17 cellular contexts compared by ENCODE assay signal in the genomic region with DNA sequence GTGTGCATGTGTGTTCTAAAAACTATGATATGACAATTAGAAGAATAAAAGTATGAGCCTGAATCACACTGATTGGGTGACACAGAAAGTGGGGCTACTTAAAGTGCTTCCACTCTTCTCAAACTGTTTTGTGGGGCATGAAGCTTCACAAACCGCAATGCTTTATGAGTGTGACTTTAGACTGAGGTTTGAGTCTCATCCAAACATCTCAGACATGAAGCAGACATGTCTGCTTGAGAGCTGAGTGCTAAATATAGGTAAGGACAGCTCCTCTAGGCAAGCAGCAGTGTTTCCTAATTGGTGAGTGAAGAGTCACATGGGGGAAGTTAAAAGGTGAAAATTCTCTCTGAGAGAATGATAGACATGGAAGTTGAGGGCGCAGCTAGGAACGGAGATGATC.
DNase-seq lines count a peak whose midpoint lies in the region; ATAC-seq and TF ChIP-seq lines count a peak whose summit lies in the region.
"Had no signal": no experiment of that assay in that cellular context is flagged by ENCODE, and none has a peak within 500 bp of the region (broad histone marks: within the 10 kb centered on the region; RNA-seq: fewer than 3 reads in every experiment).

No MANE protein-coding gene starts in this region.

- H3K9me3 Mint-ChIP-seq in GM23338, result no peaks in the 10 kb centered on the region; the same call in 2 of the 3 replicates
- H3K9me3 Mint-ChIP-seq in stimulated activated naive CD8-positive, alpha-beta T cell treated with anti-CD3 and anti-CD28 coated beads, Interleukin-15, amount 100 ng/mL, for 72 hours, result no peaks in the 10 kb centered on the region

- no peaks in the 10 kb centered on the region for H3K79me2 ChIP-seq in GM23338 (replicated peaks; ENCODE audit: insufficient read depth)

- no peaks in the 10 kb centered on the region for H3K9me3 ChIP-seq in right cardiac atrium (ENCODE audit: control insufficient read depth, low read length)
- H3K9me3 ChIP-seq: gastrocnemius medialis, uterus had no signal

- no peak overlapping the region for H3K4me2 ChIP-seq in GM23338

- peaks cover 16% of the 10 kb centered on the region for H3K4me1 ChIP-seq in GM23338 (ENCODE audit: insufficient read depth)
- peaks cover 5% of the 10 kb centered on the region for H3K4me1 ChIP-seq in right cardiac atrium (ENCODE audit: control insufficient read depth, insufficient read depth, low read length)
- H3K4me1 ChIP-seq: gastrocnemius medialis, uterus had no signal

- H2AFZ ChIP-seq in GM23338, result peak overlapping the region; percentile 64; the same call in 1 of the 2 replicates

- H3K36me3 ChIP-seq in GM23338 (ENCODE audit: insufficient read depth), result no peaks in the 10 kb centered on the region
- H3K36me3 ChIP-seq: gastrocnemius medialis, uterus had no signal

- H3K27ac ChIP-seq in GM23338 (ENCODE audit: low read depth), result no peak overlapping the region
- H3K27ac ChIP-seq in right cardiac atrium (ENCODE audit: low read length), result no peak overlapping the region
- H3K27ac ChIP-seq: gastrocnemius medialis, uterus had no signal

- H4K20me1 ChIP-seq in GM23338 (replicated peaks; ENCODE audit: insufficient read depth), result no peaks in the 10 kb centered on the region

- no peaks in the 10 kb centered on the region for H3F3A ChIP-seq in GM23338 (replicated peaks; ENCODE audit: low read depth)

- peak; percentile 47 for DNase-seq in AG09309 (ENCODE audit: low read depth)
- no peak for DNase-seq in GM23338 (ENCODE audit: low spot score)
- DNase-seq in RPMI8226, result peak; percentile 12
- DNase-seq in right cardiac atrium, result no peak
- no peak for DNase-seq in nucleus accumbens (lab: John Stamatoyannopoulos, UW)
- no peak for DNase-seq in SHP77 treated with DMSO at 0.1 percent for 48 hours (lab: John Stamatoyannopoulos, UW)
- DNase-seq in stimulated activated naive CD8-positive, alpha-beta T cell treated with anti-CD3 and anti-CD28 coated beads, Interleukin-15, amount 100 ng/mL, for 72 hours, result no peak
- DNase-seq: activated CD4-positive, alpha-beta T cell treated with anti-CD3 and anti-CD28 coated beads for 48 hours; DND-41; gastrocnemius medialis; H7; islet precursor cell; NCI-H1417; NCI-H510A; stimulated activated CD4-positive, alpha-beta T cell treated with anti-CD3 and anti-CD28 coated beads, Interleukin-2, amount 100 ng/mL, for 48 hours; uterus had no signal

- H3K27ac Mint-ChIP-seq in GM23338, result no peak overlapping the region
- H3K27ac Mint-ChIP-seq in stimulated activated naive CD8-positive, alpha-beta T cell treated with anti-CD3 and anti-CD28 coated beads, Interleukin-15, amount 100 ng/mL, for 72 hours, result no peak overlapping the region

- no peaks in the 10 kb centered on the region for H3K9me2 ChIP-seq in GM23338 (ENCODE audit: insufficient read depth)

- ATAC-seq in GM23338 (no peak), right cardiac atrium (peak; percentile 45 to 64), GM21360 (IDR thresholded peaks at IDR 0.05; ENCODE audit: unreplicated experiment) (no peak)
- no peak for ATAC-seq in stimulated activated naive CD8-positive, alpha-beta T cell treated with anti-CD3 and anti-CD28 coated beads, Interleukin-15, amount 100 ng/mL, for 72 hours
- ATAC-seq: gastrocnemius medialis had no signal

- peaks cover 1% of the 10 kb centered on the region for H3K27me3 Mint-ChIP-seq in GM23338 (ENCODE audit: insufficient read depth, low read depth, poor library complexity)
- H3K27me3 Mint-ChIP-seq in stimulated activated naive CD8-positive, alpha-beta T cell treated with anti-CD3 and anti-CD28 coated beads, Interleukin-15, amount 100 ng/mL, for 72 hours, result no peaks in the 10 kb centered on the region

- H3K4me3 ChIP-seq in AG09309 (ENCODE audit: control insufficient read depth, low read depth, low read length), result no peak overlapping the region
- H3K4me3 ChIP-seq in GM23338, result no peak overlapping the region
- no peak overlapping the region for H3K4me3 ChIP-seq in right cardiac atrium (ENCODE audit: low read length)
- H3K4me3 ChIP-seq: gastrocnemius medialis, uterus had no signal

- H3K4me1 Mint-ChIP-seq in GM23338, result peaks cover 15% of the 10 kb centered on the region; the same call in 2 of the 3 replicates
- no peaks in the 10 kb centered on the region for H3K4me1 Mint-ChIP-seq in stimulated activated naive CD8-positive, alpha-beta T cell treated with anti-CD3 and anti-CD28 coated beads, Interleukin-15, amount 100 ng/mL, for 72 hours

- WGBS in right cardiac atrium, result 78% methylated on average over 3 of the region's 3 CpGs

- no peak for TF ChIP-seq CTCF in AG09309 (IDR thresholded peaks at IDR 0.05; ENCODE audit: control insufficient read depth, insufficient read depth, low read depth, low read length, missing control alignments)
- no peak for TF ChIP-seq CTCF in GM23338 (conservative IDR thresholded peaks at IDR 0.05; ENCODE audit: low read depth in 2 of 2)

- H3K27me3 ChIP-seq in GM23338 (ENCODE audit: insufficient read depth) (no peaks in the 10 kb centered on the region), right cardiac atrium (ENCODE audit: control insufficient read depth, insufficient read depth) (no peaks in the 10 kb centered on the region)
- H3K27me3 ChIP-seq: gastrocnemius medialis, uterus had no signal

- no peak overlapping the region for H3K4me3 Mint-ChIP-seq in GM23338
- no peak overlapping the region for H3K4me3 Mint-ChIP-seq in stimulated activated naive CD8-positive, alpha-beta T cell treated with anti-CD3 and anti-CD28 coated beads, Interleukin-15, amount 100 ng/mL, for 72 hours

- intact Hi-C loops in right cardiac atrium (cut with DNase I), result no loop called here

- H3K36me3 Mint-ChIP-seq in GM23338 (ENCODE audit: low read depth), result no peaks in the 10 kb centered on the region

TF ChIP-seq in GM23338, 12 proteins besides CTCF, POLR2A, EP300 and RAD21:
- TF ChIP-seq EZH2 (IDR thresholded peaks at IDR 0.05; ENCODE audit: low read depth, unreplicated experiment) (no peak), CREB1 (CRISPR knock-in tag; IDR thresholded peaks at IDR 0.05; ENCODE audit: low read depth) (no peak), ZNF331 (CRISPR knock-in tag; IDR thresholded peaks at IDR 0.05; ENCODE audit: low read depth) (no peak), STAT1 (IDR thresholded peaks at IDR 0.05; ENCODE audit: unreplicated experiment) (no peak), REST (IDR thresholded peaks at IDR 0.05; ENCODE audit: unreplicated experiment) (no peak), NANOG (IDR thresholded peaks at IDR 0.05; ENCODE audit: borderline replicate concordance) (no peak), JUNB (IDR thresholded peaks at IDR 0.05; ENCODE audit: unreplicated experiment) (no peak), EZH2phosphoT487 (IDR thresholded peaks at IDR 0.05; ENCODE audit: unreplicated experiment) (no peak)
- TF ChIP-seq, protein P1, sequence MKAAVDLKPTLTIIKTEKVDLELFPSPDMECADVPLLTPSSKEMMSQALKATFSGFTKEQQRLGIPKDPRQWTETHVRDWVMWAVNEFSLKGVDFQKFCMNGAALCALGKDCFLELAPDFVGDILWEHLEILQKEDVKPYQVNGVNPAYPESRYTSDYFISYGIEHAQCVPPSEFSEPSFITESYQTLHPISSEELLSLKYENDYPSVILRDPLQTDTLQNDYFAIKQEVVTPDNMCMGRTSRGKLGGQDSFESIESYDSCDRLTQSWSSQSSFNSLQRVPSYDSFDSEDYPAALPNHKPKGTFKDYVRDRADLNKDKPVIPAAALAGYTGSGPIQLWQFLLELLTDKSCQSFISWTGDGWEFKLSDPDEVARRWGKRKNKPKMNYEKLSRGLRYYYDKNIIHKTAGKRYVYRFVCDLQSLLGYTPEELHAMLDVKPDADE (IDR thresholded peaks at IDR 0.05), result no peak

Comparison
In these comparisons a context has a peak if more than half of its experiments do, and no peak if none do; other contexts are left out.
1. DNase-seq: peak in AG09309 (single experiment) and RPMI8226 (single experiment); none in GM23338 (single experiment), right cardiac atrium (0 of 3), nucleus accumbens (0 of 56), SHP77 treated with DMSO at 0.1 percent for 48 hours (single experiment) and stimulated activated naive CD8-positive, alpha-beta T cell treated with anti-CD3 and anti-CD28 coated beads, Interleukin-15, amount 100 ng/mL, for 72 hours (0 of 2).
2. ATAC-seq: peak in right cardiac atrium (2 of 2); none in GM23338 (single experiment), GM21360 (single experiment) and stimulated activated naive CD8-positive, alpha-beta T cell treated with anti-CD3 and anti-CD28 coated beads, Interleukin-15, amount 100 ng/mL, for 72 hours (single experiment).